ENCODE assay signal across 8 cellular contexts in genomic region chr1:120087959-120088358, GRCh38. TPM values are rescaled to one million over a fixed set of nuclear protein-coding genes. Genes with fewer than 3 reads are reported as not detected.
DNase-seq lines count a peak whose midpoint lies in the region; FAIRE-seq and TF ChIP-seq lines count a peak whose summit lies in the region.
"Not testable (repeated sequence)": the region's sequence is repeated elsewhere in the genome, so short reads cannot be mapped to it uniquely, and the experiment has no call there.

No MANE protein-coding gene starts in this region.

- H3K9me2 ChIP-seq in PC-9 (ENCODE audit: insufficient read depth) = not testable (repeated sequence)

- H4K20me1 ChIP-seq in PC-9 (ENCODE audit: insufficient read depth) = not testable (repeated sequence)

- FAIRE-seq in H54 (lab: Jason Lieb, UNC) = peak; percentile 60

- not testable (repeated sequence) for H3K4me3 ChIP-seq in PC-9

- H3K79me2 ChIP-seq in PC-9 (ENCODE audit: low read depth) = not testable (repeated sequence)

- H3K9me3 ChIP-seq in PC-9 (ENCODE audit: insufficient read depth, low read depth) = not testable (repeated sequence)

- H3K4me2 ChIP-seq in PC-9 = peak overlapping the region; percentile 21; the same call in 1 of the 2 replicates

- not testable (repeated sequence) for TF ChIP-seq POLR2A in H54 (IDR thresholded peaks at IDR 0.05; ENCODE audit: low read depth, low read length)

- H3K4me1 ChIP-seq in PC-9 (replicated peaks; ENCODE audit: insufficient read depth) = peaks cover 13% of the 10 kb centered on the region

- CTCF ChIA-PET in PC-9 (lab: Charles Lee) = not testable (repeated sequence)

- H2AFZ ChIP-seq in PC-9 = not testable (repeated sequence)

- not testable (repeated sequence) for BruUV-seq in PC-9 (replicated peaks; lab: Mats Ljungman, UMichigan)

- not testable (repeated sequence) for H3K36me3 ChIP-seq in PC-9 (ENCODE audit: low read depth)

- intact Hi-C loops in PC-9 (cut with micrococcal nuclease; ENCODE audit: unreplicated experiment) = not testable (repeated sequence)

- peak overlapping the region; percentile 57 for H3K27ac ChIP-seq in PC-9

- POLR2A ChIA-PET in PC-9 (lab: Charles Lee; ENCODE audit: unreplicated experiment) = not testable (repeated sequence)

- DNase-seq in AG09319 (ENCODE audit: extremely low read depth, low read depth) = peak; percentile 0
- not testable (repeated sequence) for DNase-seq in H54 (ENCODE audit: insufficient read length, low spot score)
- DNase-seq in PC-9 = peak; percentile 34 to 88
- DNase-seq in activated CD4-positive, alpha-beta T cell treated with anti-CD3 and anti-CD28 coated beads for 4 hours = peak; percentile 41 to 55
- DNase-seq in activated T-helper 9 cell treated with anti-CD3 and anti-CD28 coated beads, Interleukin-2, amount 50 U/mL, for 16 hours (ENCODE audit: low read depth) = peak; percentile 15
- DNase-seq in effector CD4-positive, alpha-beta T cell = peak; percentile 13
- peak; percentile 95 for DNase-seq in kidney tubule cell (ENCODE audit: low spot score)
- peak; percentile 20 for DNase-seq in stimulated activated CD4-positive, alpha-beta T cell treated with anti-CD3 and anti-CD28 coated beads, Interleukin-4, amount 100 ng/mL, for 1 hour

- TF ChIP-seq CTCF in AG09319 (IDR thresholded peaks at IDR 0.05; ENCODE audit: low read depth, low read length); PC-9 (conservative IDR thresholded peaks at IDR 0.05): not testable (repeated sequence)

- not testable (repeated sequence) for H3K27me3 ChIP-seq in PC-9 (ENCODE audit: insufficient read depth, low read depth)

- not testable (repeated sequence) for H3F3A ChIP-seq in PC-9 (ENCODE audit: insufficient read depth, low read depth)

RNA-seq across cellular contexts. Expression of gene NOTCH2, which starts 18.5 kb away (rescaled TPM):
- 106 and 120 TPM in 2 replicates for total RNA-seq in PC-9 (2021)
